In genomic region chr22:20983081-20983745, GRCh38 we compare ENCODE assay signal across 8 cellular contexts. TPM values are rescaled to one million over a fixed set of nuclear protein-coding genes. Genes with fewer than 3 reads are reported as not detected.
DNase-seq lines count a peak whose midpoint lies in the region; ATAC-seq and TF ChIP-seq lines count a peak whose summit lies in the region.

No MANE protein-coding gene starts in this region.

- H3K36me3 ChIP-seq in ES-I3 (ENCODE audit: insufficient read depth, low read length) (no peaks in the 10 kb centered on the region), SJCRH30 (0 out of 2 replicates have a peak, but pooled peaks cover 4% of the 10 kb centered on the region), esophagus muscularis mucosa (peaks cover 17 to 40% (median 31%) of the 10 kb centered on the region in 4 donors), psoas muscle (ENCODE audit: insufficient read depth in 1 of 2, low read depth in 1 of 2) (peaks cover 0 to 48% of the 10 kb centered on the region in 2 donors), adrenal gland (replicated peaks in 1 of 2) (peaks cover 0 to 25% of the 10 kb centered on the region in 2 donors)

- H3K9me3 ChIP-seq in ES-I3 (ENCODE audit: control insufficient read depth, insufficient read depth, low read length): peaks cover 6% of the 10 kb centered on the region; the same call in 1 of the 2 replicates
- H3K9me3 ChIP-seq in SJCRH30 (replicated peaks): 0 out of 2 replicates have a peak, but pooled peaks cover 3% of the 10 kb centered on the region
- H3K9me3 ChIP-seq in esophagus muscularis mucosa: peaks cover 0 to 6% (median 3%) of the 10 kb centered on the region in 4 donors
- H3K9me3 ChIP-seq in psoas muscle: no peaks in the 10 kb centered on the region
- peaks cover 0 to 4% (median 0%) of the 10 kb centered on the region in 3 donors for H3K9me3 ChIP-seq in adrenal gland (replicated peaks in 1 of 3)

- H3K4me1 ChIP-seq in ES-I3 (ENCODE audit: insufficient read depth, low read length) (peaks cover 5% of the 10 kb centered on the region; the same call in 1 of the 2 replicates), SJCRH30 (peaks cover 3% of the 10 kb centered on the region; the same call in 1 of the 2 replicates), esophagus muscularis mucosa (peaks cover 34 to 45% (median 43%) of the 10 kb centered on the region in 4 donors), psoas muscle (peaks cover 27% of the 10 kb centered on the region), adrenal gland (replicated peaks in 1 of 2) (peaks cover 26 to 37% of the 10 kb centered on the region in 2 donors)

- 72% methylated on average over 5 of the region's 5 CpGs for WGBS in esophagus muscularis mucosa
- WGBS in psoas muscle, 3 donors: 63 to 74% (median 66%) methylated on average over 5 of the region's 5 CpGs
- WGBS in adrenal gland, 4 donors: 59 to 72% (median 68%) methylated on average over 4 to 5 of the region's 5 CpGs

- peak overlapping the region; percentile 89; the same call in 1 of the 2 replicates for H3K9ac ChIP-seq in ES-I3 (ENCODE audit: low read depth, low read length)

- H3K4me3 ChIP-seq in SJCRH30: peak overlapping the region; percentile 79
- H3K4me3 ChIP-seq in esophagus muscularis mucosa: peak overlapping the region; percentile 75 to 97 (median 82)
- peak overlapping the region; percentile 85 for H3K4me3 ChIP-seq in psoas muscle
- H3K4me3 ChIP-seq in adrenal gland: peak overlapping the region in 1 of 4 donors; percentile 73

- no peak for TF ChIP-seq EP300 in esophagus muscularis mucosa (IDR thresholded peaks at IDR 0.05)

- no peak for DNase-seq in SJCRH30
- no peak for DNase-seq in esophagus muscularis mucosa (ENCODE audit: extremely low spot score)
- no peak for DNase-seq in psoas muscle
- no peak for DNase-seq in HT-29 (ENCODE audit: low spot score)
- no peak for DNase-seq in adrenal gland
- DNase-seq in erythroblast (lab: John Stamatoyannopoulos, UW): no peak

- H3K27me3 ChIP-seq in SJCRH30 (no peaks in the 10 kb centered on the region), esophagus muscularis mucosa (no peaks in the 10 kb centered on the region), psoas muscle (ENCODE audit: insufficient read depth in 3 of 3, low read length in 2 of 3) (no peaks in the 10 kb centered on the region), adrenal gland (no peaks in the 10 kb centered on the region)

- H3K27ac ChIP-seq in SJCRH30 (no peak overlapping the region), esophagus muscularis mucosa (replicated peaks in 1 of 4) (peak overlapping the region; percentile 91 to 95 (median 94)), psoas muscle (no peak overlapping the region), adrenal gland (no peak overlapping the region)

- TF ChIP-seq CTCF in esophagus muscularis mucosa (IDR thresholded peaks at IDR 0.05) (no peak), psoas muscle (IDR thresholded peaks at IDR 0.05) (no peak), adrenal gland (IDR thresholded peaks at IDR 0.05) (no peak)

- intact Hi-C loops in esophagus muscularis mucosa (cut with DNase I) (loop anchor here (2.0 kb wide), 1 partner anchor 16 kb away; no protein-coding TSS in a partner anchor), psoas muscle (cut with DNase I) (loop anchor here (10.0 kb wide), 2 partner anchors 58 to 98 kb away; no protein-coding TSS in a partner anchor), adrenal gland (cut with DNase I) (no loop called here)

- no peak for TF ChIP-seq POLR2A in esophagus muscularis mucosa (IDR thresholded peaks at IDR 0.05; ENCODE audit: low read depth)
- TF ChIP-seq POLR2A in adrenal gland (IDR thresholded peaks at IDR 0.05): no peak
- no peak for TF ChIP-seq POLR2A in erythroblast (IDR thresholded peaks at IDR 0.05; ENCODE audit: low read length)

- ATAC-seq in psoas muscle (no peak), GM18520 (IDR thresholded peaks at IDR 0.05; ENCODE audit: unreplicated experiment) (no peak)

RNA-seq across cellular contexts. Expression of gene LZTR1, which starts 1.1 kb away (rescaled TPM):
- 24.5 and 39.9 TPM in 2 replicates for total RNA-seq in SJCRH30 (2014; rRNA removed; shearing (Covaris generic))
- total RNA-seq in esophagus muscularis mucosa: 10 to 100 TPM; 42.4 to 76.3 (median 57.2) TPM
- 10 to 100 TPM; 23.4 to 37.1 (median 29.8) TPM for total RNA-seq in psoas muscle
- polyA plus RNA-seq in psoas muscle: 10 to 100 TPM; 17.1 to 30.8 (median 22.5) TPM
- total RNA-seq in HT-29 (2014; rRNA removed; shearing (Covaris generic)): 27.5 and 35.1 TPM in 2 replicates
- total RNA-seq in adrenal gland: 10 to 100 TPM; 38.7 to 76.3 (median 55.8) TPM
- polyA plus RNA-seq in adrenal gland: 100 to 1,000 TPM in 1 of 3 donors, 10 to 100 TPM in 2; 32.6 to 100 (median 62.1) TPM

RNA-seq across cellular contexts. Expression of gene AIFM3, which starts 16.2 kb away (rescaled TPM):
- 0.20 TPM in 1 of 2 replicates, not detected in the other for total RNA-seq in SJCRH30 (2014; rRNA removed; shearing (Covaris generic))
- total RNA-seq in esophagus muscularis mucosa (1 to 10 TPM in 3 of 4 donors, under 1 TPM in 1; 0.92 to 1.7 (median 1.4) TPM), psoas muscle (under 1 TPM; 0.25 to 0.74 (median 0.49) TPM), adrenal gland (1 to 10 TPM in 6 of 8 donors, under 1 TPM in 2; 0.72 to 5.0 (median 2.2) TPM)
- polyA plus RNA-seq in psoas muscle (under 1 TPM; 0.30 to 0.77 (median 0.53) TPM), adrenal gland (1 to 10 TPM in 2 of 3 donors, under 1 TPM in 1; 0.37 to 9.1 (median 6.1) TPM)
- 30.9 and 41.7 TPM in 2 replicates for total RNA-seq in HT-29 (2014; rRNA removed; shearing (Covaris generic))

RNA-seq across cellular contexts. Expression of gene THAP7, which starts 18.7 kb away (rescaled TPM):
- 42.1 and 47.8 TPM in 2 replicates for total RNA-seq in SJCRH30 (2014; rRNA removed; shearing (Covaris generic))
- total RNA-seq in esophagus muscularis mucosa (10 to 100 TPM; 33.2 to 42.4 (median 39.1) TPM), psoas muscle (10 to 100 TPM; 25.2 to 39.2 (median 28.6) TPM), adrenal gland (10 to 100 TPM; 32.4 to 63.3 (median 48.6) TPM)
- polyA plus RNA-seq in psoas muscle (10 to 100 TPM; 48.9 to 67.5 (median 52.0) TPM), adrenal gland (100 to 1,000 TPM in 2 of 3 donors, 10 to 100 TPM in 1; 15.7 to 189 (median 115) TPM)
- total RNA-seq in HT-29 (2014; rRNA removed; shearing (Covaris generic)): 60.1 and 75.4 TPM in 2 replicates

RNA-seq across cellular contexts. Expression of gene P2RX6, which starts 31.8 kb away (rescaled TPM):
- 10.0 and 11.3 TPM in 2 replicates for total RNA-seq in SJCRH30 (2014; rRNA removed; shearing (Covaris generic))
- total RNA-seq in esophagus muscularis mucosa (under 1 TPM; 0.39 to 0.50 (median 0.41) TPM), psoas muscle (10 to 100 TPM; 23.7 to 47.7 (median 36.1) TPM), adrenal gland (1 to 10 TPM; 1.7 to 8.9 (median 4.4) TPM)
- polyA plus RNA-seq in psoas muscle (10 to 100 TPM; 11.3 to 40.4 (median 26.2) TPM), adrenal gland (10 to 100 TPM in 1 of 3 donors, 1 to 10 TPM in 2; 2.2 to 10.3 (median 4.2) TPM)
- total RNA-seq in HT-29 (2014; rRNA removed; shearing (Covaris generic)): 1.0 and 1.5 TPM in 2 replicates

RNA-seq across cellular contexts. Expression of gene SLC7A4, which starts 49.1 kb away (rescaled TPM):
- total RNA-seq in SJCRH30 (2014; rRNA removed; shearing (Covaris generic)): not detected in 2 replicates
- total RNA-seq in esophagus muscularis mucosa (under 1 TPM; 0.23 to 0.42 (median 0.36) TPM), psoas muscle (under 1 TPM in 1 of 4 donors, not detected in 3; 0.08 TPM), adrenal gland (1 to 10 TPM in 7 of 8 donors, under 1 TPM in 1; 0.90 to 7.2 (median 4.0) TPM)
- polyA plus RNA-seq in psoas muscle (under 1 TPM in 2 of 3 donors, not detected in 1; 0.10 to 0.87 TPM), adrenal gland (1 to 10 TPM in 1 of 3 donors, under 1 TPM in 2; 0.73 to 3.2 (median 0.94) TPM)
- not detected in 2 replicates for total RNA-seq in HT-29 (2014; rRNA removed; shearing (Covaris generic))

Comparison
In these comparisons a context has a peak if more than half of its experiments do, and no peak if none do; other contexts are left out.
1. H3K27ac ChIP-seq: peak in esophagus muscularis mucosa (4 of 4); none in SJCRH30 (single experiment), psoas muscle (single experiment) and adrenal gland (0 of 5).
2. intact Hi-C loops: an anchor here in esophagus muscularis mucosa (2.0 kb wide) and psoas muscle (10.0 kb wide); none called in adrenal gland.